Comparison of ENCODE assay signal across 18 cellular contexts in genomic region chr2:239208470-239209180, GRCh38.
DNase-seq lines count a peak whose midpoint lies in the region; ATAC-seq and TF ChIP-seq lines count a peak whose summit lies in the region.
"Had no signal": no experiment of that assay in that cellular context is flagged by ENCODE, and none has a peak within 500 bp of the region (broad histone marks: within the 10 kb centered on the region; RNA-seq: fewer than 3 reads in every experiment).

No MANE protein-coding gene starts in this region.

- H3K4me3 ChIP-seq in psoas muscle = no peak overlapping the region
- H3K4me3 ChIP-seq: A549, heart left ventricle, right lobe of liver had no signal

- H3K27ac ChIP-seq in VCaP = peak overlapping the region; percentile 76
- peak overlapping the region; percentile 43 for H3K27ac ChIP-seq in psoas muscle
- H3K27ac ChIP-seq: A549, heart left ventricle, right lobe of liver had no signal

- TF ChIP-seq CTCF in VCaP (conservative IDR thresholded peaks at IDR 0.05) (no peak), psoas muscle (IDR thresholded peaks at IDR 0.05) (no peak)

- ATAC-seq in psoas muscle (no peak), HG03280 (IDR thresholded peaks at IDR 0.05; ENCODE audit: unreplicated experiment) (no peak), HG02798 (IDR thresholded peaks at IDR 0.05; ENCODE audit: poor library complexity, unreplicated experiment) (no peak)
- ATAC-seq: A549; activated naive CD8-positive, alpha-beta T cell treated with anti-CD3 and anti-CD28 coated beads, Interleukin-2, amount 50 U/mL, for 24 hours; activated T-cell treated with anti-CD3 and anti-CD28 coated beads, Interleukin-2, amount 50 U/mL, for 72 hours; heart left ventricle; SK-N-SH treated with all-trans-retinoic acid at 6 μM for 48 hours had no signal

- no peaks in the 10 kb centered on the region for H3K27me3 ChIP-seq in psoas muscle (ENCODE audit: insufficient read depth in 3 of 3, low read length in 2 of 3)
- H3K27me3 ChIP-seq: heart left ventricle, right lobe of liver had no signal

- 86 to 94% (median 88%) methylated on average over 11 of the region's 11 CpGs for WGBS in psoas muscle, 3 donors

- H3K4me1 ChIP-seq in psoas muscle = peaks cover 80% of the 10 kb centered on the region
- H3K4me1 ChIP-seq: right lobe of liver had no signal

- no peaks in the 10 kb centered on the region for H3K36me3 ChIP-seq in psoas muscle (ENCODE audit: insufficient read depth in 1 of 2, low read depth in 1 of 2)
- H3K36me3 ChIP-seq: heart left ventricle, right lobe of liver had no signal

- DNase-seq in NCI-H345 (lab: John Stamatoyannopoulos, UW) = peak; percentile 74
- DNase-seq in NCI-H345 treated with DMSO at 0.1 percent for 48 hours (lab: John Stamatoyannopoulos, UW; ENCODE audit: unreplicated experiment) = no peak
- peak; percentile 83 for DNase-seq in NCI-H146 (lab: John Stamatoyannopoulos, UW)
- DNase-seq in psoas muscle = peak in 1 of 2 donors; percentile 4
- no peak for DNase-seq in cerebellar nuclear complex (lab: John Stamatoyannopoulos, UW)
- DNase-seq: activated CD4-positive, alpha-beta T cell treated with anti-CD3 and anti-CD28 coated beads, Interleukin-2, amount 50 U/mL, for 48 hours; activated naive CD8-positive, alpha-beta T cell treated with anti-CD3 and anti-CD28 coated beads, Interleukin-2, amount 50 U/mL, for 24 hours; activated T-cell treated with anti-CD3 and anti-CD28 coated beads, Interleukin-2, amount 50 U/mL, for 72 hours; Karpas-422; NCI-H1930; nucleus accumbens had no signal

- intact Hi-C loops in psoas muscle (cut with DNase I) = no loop called here

- H3K9me3 ChIP-seq in psoas muscle = no peaks in the 10 kb centered on the region
- H3K9me3 ChIP-seq: A549, heart left ventricle, right lobe of liver had no signal

Comparison
In these comparisons a context has a peak if more than half of its experiments do, and no peak if none do; other contexts are left out.
1. DNase-seq: peak in NCI-H345 (single experiment) and NCI-H146 (single experiment); none in NCI-H345 treated with DMSO at 0.1 percent for 48 hours (single experiment) and cerebellar nuclear complex (0 of 2).